In genomic region chr6:133837801-133838349, GRCh38 we compare ENCODE assay signal across 8 cellular contexts. TPM values are rescaled to one million over a fixed set of nuclear protein-coding genes. Genes with fewer than 3 reads are reported as not detected.
DNase-seq lines count a peak whose midpoint lies in the region; ATAC-seq, FAIRE-seq and TF ChIP-seq lines count a peak whose summit lies in the region.

No MANE protein-coding gene starts in this region.

- TF ChIP-seq RAD21 in A549 (conservative IDR thresholded peaks at IDR 0.05 in 1 of 2, IDR thresholded peaks at IDR 0.05 in 1 of 2) = peak; percentile 58 to 74

- H3K27me3 ChIP-seq in SJCRH30 (no peaks in the 10 kb centered on the region), heart left ventricle (peaks cover 0 to 13% (median 3%) of the 10 kb centered on the region in 9 donors), gastrocnemius medialis (no peaks in the 10 kb centered on the region), vagina (no peaks in the 10 kb centered on the region)

- intact Hi-C loops in heart left ventricle (cut with DNase I) (loop anchor here in 6 of 10 donors (5.0 to 10.0 kb wide), 4 partner anchors 77 to 273 kb away; no protein-coding TSS in a partner anchor), gastrocnemius medialis (cut with DNase I; ENCODE audit: low total_unique reads) (loop anchor here (5.0 kb wide), 1 partner anchor 79 kb away; no protein-coding TSS in a partner anchor), vagina (cut with DNase I) (no loop called here)

- TF ChIP-seq EP300 in A549 (IDR thresholded peaks at IDR 0.05) = no peak

- 2% methylated on average over 22 of the region's 30 CpGs for WGBS in A549 (ENCODE audit: missing lambda C conversion rate)
- 13 to 29% (median 20%) methylated on average over 23 to 30 of the region's 30 CpGs for WGBS in heart left ventricle, 4 donors

- TF ChIP-seq CTCF in A549 (IDR thresholded peaks at IDR 0.05) (peak; percentile 89), heart left ventricle (IDR thresholded peaks at IDR 0.05) (peak; percentile 28 to 58 (median 46)), gastrocnemius medialis (IDR thresholded peaks at IDR 0.05 in 4 of 5, conservative IDR thresholded peaks at IDR 0.05 in 1 of 5) (peak; percentile 21 to 62 (median 53)), vagina (IDR thresholded peaks at IDR 0.05) (peak in 1 of 3 experiments; percentile 38)

- H3K9me3 ChIP-seq in A549 (no peaks in the 10 kb centered on the region), SJCRH30 (replicated peaks) (no peaks in the 10 kb centered on the region), heart left ventricle (no peaks in the 10 kb centered on the region), gastrocnemius medialis (no peaks in the 10 kb centered on the region), vagina (no peaks in the 10 kb centered on the region)

- H3K4me1 ChIP-seq in A549 (peaks cover 20% of the 10 kb centered on the region; the same call in 1 of the 3 replicates), SJCRH30 (no peaks in the 10 kb centered on the region), heart left ventricle (peaks cover 0 to 6% (median 0%) of the 10 kb centered on the region in 12 donors), gastrocnemius medialis (no peaks in the 10 kb centered on the region), vagina (peaks cover 4% of the 10 kb centered on the region)

- H3K4me3 Mint-ChIP-seq in activated naive CD4-positive, alpha-beta T cell treated with anti-CD3 and anti-CD28 coated beads, Interleukin-2, amount 10 ng/mL, durations not matched to agents 7 days and 5 days = peak overlapping the region; percentile 61

- CTCF ChIA-PET in A549 (lab: Yijun Ruan, JAX) = interaction anchor here (0.6 to 4.0 kb wide), 46 partner anchors 9 to 1636 kb away, joined by 3 to 43 read pairs (median 3); no protein-coding TSS in a partner anchor
- CTCF ChIA-PET in activated naive CD4-positive, alpha-beta T cell treated with anti-CD3 and anti-CD28 coated beads, Interleukin-2, amount 10 ng/mL, durations not matched to agents 7 days and 5 days (lab: Charles Lee) = interaction anchor here (0.6 to 4.2 kb wide), 12 partner anchors 11 to 408 kb away, joined by 3 to 27 read pairs (median 4); no protein-coding TSS in a partner anchor

- TF ChIP-seq POLR2A in A549 (IDR thresholded peaks at IDR 0.05; ENCODE audit: low read length) (no peak), heart left ventricle (IDR thresholded peaks at IDR 0.05) (no peak), gastrocnemius medialis (IDR thresholded peaks at IDR 0.05) (no peak), vagina (IDR thresholded peaks at IDR 0.05) (no peak)

- peak; percentile 96 to 97 for ATAC-seq in A549
- peak; percentile 66 for ATAC-seq in GM18517 (IDR thresholded peaks at IDR 0.05; ENCODE audit: unreplicated experiment)
- peak; percentile 82 for ATAC-seq in HG03521 (IDR thresholded peaks at IDR 0.05; ENCODE audit: unreplicated experiment)
- ATAC-seq in heart left ventricle = peak in 2 of 4 donors; percentile 24 to 28
- ATAC-seq in gastrocnemius medialis = no peak

- in situ Hi-C loops in gastrocnemius medialis (cut with MboI; ENCODE audit: low sequenced_read_pairs in 4 of 4) = no loop called here

- no peak for FAIRE-seq in A549 (lab: Jason Lieb, UNC)

- no peaks in the 10 kb centered on the region for H3K36me3 ChIP-seq in SJCRH30
- no peaks in the 10 kb centered on the region for H3K36me3 ChIP-seq in heart left ventricle
- no peaks in the 10 kb centered on the region for H3K36me3 ChIP-seq in gastrocnemius medialis
- H3K36me3 ChIP-seq in vagina = no peaks in the 10 kb centered on the region

- peak overlapping the region; percentile 56 for H3K4me3 ChIP-seq in A549
- no peak overlapping the region for H3K4me3 ChIP-seq in SJCRH30
- peak overlapping the region in 9 of 12 donors; percentile 32 to 49 (median 37) for H3K4me3 ChIP-seq in heart left ventricle
- peak overlapping the region; percentile 45 to 64 (median 53) for H3K4me3 ChIP-seq in gastrocnemius medialis
- peak overlapping the region in 1 of 2 donors; percentile 26 for H3K4me3 ChIP-seq in vagina

- no peak overlapping the region for H3K27ac Mint-ChIP-seq in activated naive CD4-positive, alpha-beta T cell treated with anti-CD3 and anti-CD28 coated beads, Interleukin-2, amount 10 ng/mL, durations not matched to agents 7 days and 5 days

- DNase-seq in A549 (ENCODE audit: low read depth in 1 of 2, low spot score in 1 of 2) = peak; percentile 28 to 81
- DNase-seq in SJCRH30 = peak; percentile 7 to 13
- DNase-seq in activated naive CD4-positive, alpha-beta T cell treated with anti-CD3 and anti-CD28 coated beads, Interleukin-2, amount 10 ng/mL, durations not matched to agents 7 days and 5 days = peak; percentile 73
- DNase-seq in heart left ventricle = peak in 1 of 5 donors; percentile 68
- DNase-seq in gastrocnemius medialis = no peak
- no peak for DNase-seq in vagina (ENCODE audit: extremely low spot score in 2 of 2)

- H3K9me3 Mint-ChIP-seq in activated naive CD4-positive, alpha-beta T cell treated with anti-CD3 and anti-CD28 coated beads, Interleukin-2, amount 10 ng/mL, durations not matched to agents 7 days and 5 days = no peaks in the 10 kb centered on the region

- H3K36me3 Mint-ChIP-seq in activated naive CD4-positive, alpha-beta T cell treated with anti-CD3 and anti-CD28 coated beads, Interleukin-2, amount 10 ng/mL, durations not matched to agents 7 days and 5 days = no peaks in the 10 kb centered on the region

- H3K27me3 Mint-ChIP-seq in activated naive CD4-positive, alpha-beta T cell treated with anti-CD3 and anti-CD28 coated beads, Interleukin-2, amount 10 ng/mL, durations not matched to agents 7 days and 5 days = peaks cover 12% of the 10 kb centered on the region

- POLR2A ChIA-PET in A549 (lab: Yijun Ruan, JAX) = interaction anchor here (1.1 kb wide), 2 partner anchors 247 to 268 kb away, joined by 3 to 8 read pairs; no protein-coding TSS in a partner anchor

- H3K27ac ChIP-seq in A549 (peak overlapping the region; percentile 94 to 96), SJCRH30 (no peak overlapping the region), heart left ventricle (no peak overlapping the region), gastrocnemius medialis (no peak overlapping the region), vagina (no peak overlapping the region)

- peak overlapping the region; percentile 83 for H3K4me2 ChIP-seq in A549

- peaks cover 5% of the 10 kb centered on the region for H3K4me1 Mint-ChIP-seq in activated naive CD4-positive, alpha-beta T cell treated with anti-CD3 and anti-CD28 coated beads, Interleukin-2, amount 10 ng/mL, durations not matched to agents 7 days and 5 days

TF ChIP-seq in A549, 52 proteins besides CTCF, POLR2A, EP300 and RAD21:
- TF ChIP-seq JUN (IDR thresholded peaks at IDR 0.05) (peak in 1 of 2 experiments; percentile 37; a peak in 1 of 5 replicates), RCOR1 (IDR thresholded peaks at IDR 0.05; ENCODE audit: low read depth, low read length) (no peak), SMC3 (IDR thresholded peaks at IDR 0.05) (peak; percentile 83)

RNA-seq across cellular contexts. Expression of gene TCF21, which starts 51.0 kb away (rescaled TPM):
- polyA plus RNA-seq in A549 (2011; rRNA removed) (0.21 and 0.25 TPM in 2 replicates), A549 (2017; fragmentation: RNase III; extraction: RNeasy Plus Mini Kit Qiagen cat#74134 plus additional on column Dnase treatment) (0.04 to 0.17 TPM (median 0.12 TPM) in 3 replicates), heart left ventricle (1 to 10 TPM; 1.9 to 5.1 TPM)
- polyA plus RNA-seq in A549 (2012; cell fraction: cytosol; rRNA removed) = 0.12 and 0.13 TPM in 2 replicates
- polyA plus RNA-seq in A549 (2012; cell fraction: nucleus; rRNA removed) = 0.12 and 0.15 TPM in 2 replicates
- polyA minus RNA-seq in A549 (2011; rRNA and poly(A)+ RNA removed) = 0.50 and 0.97 TPM in 2 replicates
- total RNA-seq in SJCRH30 (2014; rRNA removed; shearing (Covaris generic)) = not detected in 2 replicates
- total RNA-seq in heart left ventricle (1 to 10 TPM; 1.8 to 9.5 (median 3.9) TPM), gastrocnemius medialis (under 1 TPM in 3 of 4 donors, not detected in 1; 0.24 to 0.41 (median 0.26) TPM), vagina (12.5 TPM)

Comparison
In these comparisons a context has a peak if more than half of its experiments do, and no peak if none do; other contexts are left out.
1. ATAC-seq: peak in A549 (2 of 2), GM18517 (single experiment) and HG03521 (single experiment); none in gastrocnemius medialis (0 of 2).
2. DNase-seq: peak in A549 (2 of 2), SJCRH30 (2 of 2) and activated naive CD4-positive, alpha-beta T cell treated with anti-CD3 and anti-CD28 coated beads, Interleukin-2, amount 10 ng/mL, durations not matched to agents 7 days and 5 days (single experiment); none in gastrocnemius medialis (0 of 2) and vagina (0 of 2).
3. H3K27ac ChIP-seq: peak in A549 (2 of 2); none in SJCRH30 (single experiment), heart left ventricle (0 of 12), gastrocnemius medialis (0 of 4) and vagina (single experiment).